Comparison of ENCODE assay signal across 18 cellular contexts in the genomic region with DNA sequence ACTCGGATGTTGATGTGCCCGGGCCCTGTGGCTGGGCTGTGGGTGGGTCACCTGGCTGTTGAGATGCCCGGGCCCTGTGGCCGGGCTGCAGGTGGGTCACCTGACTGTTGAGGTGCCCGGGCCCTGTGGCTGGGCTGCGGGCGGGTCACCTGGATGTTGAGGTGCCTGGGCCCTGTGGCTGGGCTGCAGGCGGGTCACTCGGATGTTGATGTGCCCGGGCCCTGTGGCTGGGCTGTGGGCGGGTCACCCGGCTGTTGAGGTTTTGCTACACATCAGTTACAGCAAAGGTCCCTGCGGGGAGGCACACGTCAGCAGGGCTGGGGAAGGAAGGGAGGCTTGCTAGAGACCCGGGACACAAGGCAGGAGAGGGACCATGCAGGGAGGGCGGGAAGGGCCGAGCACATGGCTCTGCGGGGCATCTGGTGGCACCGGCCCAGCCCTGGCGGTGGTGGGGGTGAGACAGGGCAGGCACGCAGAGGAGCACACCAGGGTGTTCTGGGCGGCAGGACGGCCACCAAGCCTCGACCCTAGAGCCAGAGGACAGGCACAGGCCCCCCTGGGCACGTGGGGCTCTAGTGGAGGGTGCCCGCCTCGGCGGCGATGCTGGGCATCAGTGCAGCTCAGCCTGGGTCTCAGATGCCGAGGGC. TPM values are rescaled to one million over a fixed set of nuclear protein-coding genes. Genes with fewer than 3 reads are reported as not detected.
DNase-seq lines count a peak whose midpoint lies in the region; ATAC-seq and TF ChIP-seq lines count a peak whose summit lies in the region.
"Had no signal": no experiment of that assay in that cellular context is flagged by ENCODE, and none has a peak within 500 bp of the region (broad histone marks: within the 10 kb centered on the region; RNA-seq: fewer than 3 reads in every experiment).

No MANE protein-coding gene starts in this region.

- H3K36me3 ChIP-seq in OCI-LY3 (replicated peaks; ENCODE audit: low read depth, low read length), result no peaks in the 10 kb centered on the region

- H3K9me3 ChIP-seq in OCI-LY3 (ENCODE audit: insufficient read depth, low read length), result no peaks in the 10 kb centered on the region

- H3K27ac ChIP-seq in OCI-LY3 (ENCODE audit: low read length), result no peak overlapping the region
- H3K27ac ChIP-seq: C4-2B had no signal

- no peak overlapping the region for H3K4me3 ChIP-seq in OCI-LY3 (ENCODE audit: low read length)

- peaks cover 8% of the 10 kb centered on the region for H3K4me1 Mint-ChIP-seq in stimulated activated naive CD8-positive, alpha-beta T cell treated with anti-CD3 and anti-CD28 coated beads, Interleukin-15, amount 100 ng/mL, for 72 hours
- H3K4me1 Mint-ChIP-seq in activated T-helper 17 cell treated with anti-CD3 and anti-CD28 coated beads, Interleukin-2, amount 50 U/mL, for 72 hours, result no peaks in the 10 kb centered on the region

- no peak overlapping the region for H3K9ac ChIP-seq in OCI-LY3 (ENCODE audit: low read length)

- H3K27ac Mint-ChIP-seq in stimulated activated naive CD8-positive, alpha-beta T cell treated with anti-CD3 and anti-CD28 coated beads, Interleukin-15, amount 100 ng/mL, for 72 hours, result no peak overlapping the region
- H3K27ac Mint-ChIP-seq in activated T-helper 17 cell treated with anti-CD3 and anti-CD28 coated beads, Interleukin-2, amount 50 U/mL, for 72 hours, result no peak overlapping the region

- no peaks in the 10 kb centered on the region for H3K27me3 Mint-ChIP-seq in stimulated activated naive CD8-positive, alpha-beta T cell treated with anti-CD3 and anti-CD28 coated beads, Interleukin-15, amount 100 ng/mL, for 72 hours
- no peaks in the 10 kb centered on the region for H3K27me3 Mint-ChIP-seq in activated T-helper 17 cell treated with anti-CD3 and anti-CD28 coated beads, Interleukin-2, amount 50 U/mL, for 72 hours

- no peaks in the 10 kb centered on the region for H3K27me3 ChIP-seq in OCI-LY3 (ENCODE audit: low read depth, low read length)

- H3K36me3 Mint-ChIP-seq in activated T-helper 17 cell treated with anti-CD3 and anti-CD28 coated beads, Interleukin-2, amount 50 U/mL, for 72 hours (ENCODE audit: low read depth), result no peaks in the 10 kb centered on the region

- intact Hi-C loops in posterior vena cava (cut with DNase I), result no loop called here

- H3K4me3 Mint-ChIP-seq in stimulated activated naive CD8-positive, alpha-beta T cell treated with anti-CD3 and anti-CD28 coated beads, Interleukin-15, amount 100 ng/mL, for 72 hours, result no peak overlapping the region
- H3K4me3 Mint-ChIP-seq in activated T-helper 17 cell treated with anti-CD3 and anti-CD28 coated beads, Interleukin-2, amount 50 U/mL, for 72 hours, result no peak overlapping the region

- H3K79me2 ChIP-seq in OCI-LY3 (ENCODE audit: low read length), result no peaks in the 10 kb centered on the region

- H4K20me1 ChIP-seq in OCI-LY3 (ENCODE audit: insufficient read depth, low read length), result no peaks in the 10 kb centered on the region

- H3K4me1 ChIP-seq in OCI-LY3 (ENCODE audit: low read length), result peaks cover 10% of the 10 kb centered on the region

- H2AFZ ChIP-seq in OCI-LY3 (ENCODE audit: low read depth, low read length), result no peak overlapping the region

- DNase-seq in stimulated activated naive CD8-positive, alpha-beta T cell treated with anti-CD3 and anti-CD28 coated beads, Interleukin-15, amount 100 ng/mL, for 72 hours, result no peak
- DNase-seq in stimulated activated naive CD8-positive, alpha-beta T cell treated with anti-CD3 and anti-CD28 coated beads, Interleukin-15, Interleukin-2, amounts not matched to agents 100 U/mL and 50 U/mL, for 24 hours, result no peak
- no peak for DNase-seq in left lobe of liver (ENCODE audit: low spot score)
- DNase-seq in AG08396 (ENCODE audit: low spot score), result no peak
- DNase-seq in posterior vena cava (ENCODE audit: low spot score), result no peak
- no peak for DNase-seq in EL
- DNase-seq: GDM1, GOT3, KG1, NCI-H1048, NCI-H1436, NCI-H2029, NCI-H345, NCI-H524 treated with DMSO at 0.1 percent for 48 hours had no signal

- peak overlapping the region; percentile 73 for H3K4me2 ChIP-seq in OCI-LY3 (ENCODE audit: low read length)

- no peaks in the 10 kb centered on the region for H3K9me3 Mint-ChIP-seq in stimulated activated naive CD8-positive, alpha-beta T cell treated with anti-CD3 and anti-CD28 coated beads, Interleukin-15, amount 100 ng/mL, for 72 hours
- H3K9me3 Mint-ChIP-seq in activated T-helper 17 cell treated with anti-CD3 and anti-CD28 coated beads, Interleukin-2, amount 50 U/mL, for 72 hours, result no peaks in the 10 kb centered on the region

- TF ChIP-seq CTCF in OCI-LY3 (IDR thresholded peaks at IDR 0.05; ENCODE audit: low read depth, low read length), result no peak

- ATAC-seq in stimulated activated naive CD8-positive, alpha-beta T cell treated with anti-CD3 and anti-CD28 coated beads, Interleukin-15, amount 100 ng/mL, for 72 hours, result peak; percentile 39
- ATAC-seq in stimulated activated naive CD8-positive, alpha-beta T cell treated with anti-CD3 and anti-CD28 coated beads, Interleukin-15, Interleukin-2, amounts not matched to agents 100 U/mL and 50 U/mL, for 24 hours, result no peak
- peak; percentile 15 for ATAC-seq in left lobe of liver
- no peak for ATAC-seq in activated T-helper 17 cell treated with anti-CD3 and anti-CD28 coated beads, Interleukin-2, amount 50 U/mL, for 72 hours (replicated peaks)
- ATAC-seq: Right ventricle myocardium inferior had no signal

RNA-seq across cellular contexts. Expression of a gene that starts 35.4 kb away (rescaled TPM):
- total RNA-seq in left lobe of liver (17.7 TPM), posterior vena cava (1 to 10 TPM; 3.2 to 4.6 TPM)
- 1 to 10 TPM; 2.9 to 5.1 TPM for total RNA-seq in activated T-helper 17 cell treated with anti-CD3 and anti-CD28 coated beads, Interleukin-2, amount 50 U/mL, for 72 hours

RNA-seq across cellular contexts. Expression of a gene that starts 36.9 kb away (rescaled TPM):
- total RNA-seq in left lobe of liver (100 TPM), posterior vena cava (10 to 100 TPM; 24.4 to 27.3 TPM)
- 10 to 100 TPM; 23.3 to 45.5 TPM for total RNA-seq in activated T-helper 17 cell treated with anti-CD3 and anti-CD28 coated beads, Interleukin-2, amount 50 U/mL, for 72 hours

RNA-seq across cellular contexts. Expression of a gene that starts 55.7 kb away (rescaled TPM):
- total RNA-seq in left lobe of liver (23.0 TPM), posterior vena cava (10 to 100 TPM; 47.6 to 55.5 TPM)
- 10 to 100 TPM; 26.6 to 35.5 TPM for total RNA-seq in activated T-helper 17 cell treated with anti-CD3 and anti-CD28 coated beads, Interleukin-2, amount 50 U/mL, for 72 hours

Comparison
In these comparisons a context has a peak if more than half of its experiments do, and no peak if none do; other contexts are left out.
1. ATAC-seq: peak in stimulated activated naive CD8-positive, alpha-beta T cell treated with anti-CD3 and anti-CD28 coated beads, Interleukin-15, amount 100 ng/mL, for 72 hours (single experiment) and left lobe of liver (single experiment); none in stimulated activated naive CD8-positive, alpha-beta T cell treated with anti-CD3 and anti-CD28 coated beads, Interleukin-15, Interleukin-2, amounts not matched to agents 100 U/mL and 50 U/mL, for 24 hours (single experiment) and activated T-helper 17 cell treated with anti-CD3 and anti-CD28 coated beads, Interleukin-2, amount 50 U/mL, for 72 hours (single experiment).